Comparison of ENCODE assay signal across 8 cellular contexts in genomic region chr15:40279437-40280141, GRCh38. TPM values are rescaled to one million over a fixed set of nuclear protein-coding genes. Genes with fewer than 3 reads are reported as not detected.
DNase-seq lines count a peak whose midpoint lies in the region; ATAC-seq and TF ChIP-seq lines count a peak whose summit lies in the region.

No MANE protein-coding gene starts in this region.

- H3K27ac Mint-ChIP-seq in activated T-cell treated with anti-CD3 and anti-CD28 coated beads, Interleukin-2, amount 50 U/mL, for 72 hours, result no peak overlapping the region
- no peak overlapping the region for H3K27ac Mint-ChIP-seq in neural crest cell (ENCODE audit: unreplicated experiment)

- H3K4me1 Mint-ChIP-seq in activated T-cell treated with anti-CD3 and anti-CD28 coated beads, Interleukin-2, amount 50 U/mL, for 72 hours (ENCODE audit: low read depth), result peaks cover 3% of the 10 kb centered on the region
- peaks cover 15% of the 10 kb centered on the region for H3K4me1 Mint-ChIP-seq in neural crest cell

- H3F3A ChIP-seq in OCI-LY1 (ENCODE audit: insufficient read depth, low read length), result no peaks in the 10 kb centered on the region

- H3K4me3 Mint-ChIP-seq in activated T-cell treated with anti-CD3 and anti-CD28 coated beads, Interleukin-2, amount 50 U/mL, for 72 hours, result no peak overlapping the region
- peak overlapping the region; percentile 70 for H3K4me3 Mint-ChIP-seq in neural crest cell

- no peaks in the 10 kb centered on the region; the same call in 1 of the 2 replicates for H3K27me3 ChIP-seq in OCI-LY1 (ENCODE audit: insufficient read depth, low read length)

- no peak overlapping the region for H3K4me3 ChIP-seq in OCI-LY1 (ENCODE audit: low read depth, low read length, poor library complexity, severe bottlenecking)

- TF ChIP-seq CTCF in OCI-LY1 (IDR thresholded peaks at IDR 0.05; ENCODE audit: low read length), result peak; percentile 99
- peak; percentile 99 for TF ChIP-seq CTCF in neural crest cell (conservative IDR thresholded peaks at IDR 0.05)

- H3K36me3 Mint-ChIP-seq in activated T-cell treated with anti-CD3 and anti-CD28 coated beads, Interleukin-2, amount 50 U/mL, for 72 hours (ENCODE audit: insufficient read depth in 2 of 2), result no peaks in the 10 kb centered on the region
- H3K36me3 Mint-ChIP-seq in neural crest cell (ENCODE audit: low read depth), result no peaks in the 10 kb centered on the region

- DNase-seq in AG08396 (ENCODE audit: low spot score) (peak; percentile 90), GM19240 (ENCODE audit: insufficient read length, low spot score) (peak; percentile 69), fibroblast of peridontal ligament (ENCODE audit: extremely low read depth) (peak; percentile 41), neural crest cell (ENCODE audit: low read depth, low spot score) (peak; percentile 89), substantia nigra (lab: John Stamatoyannopoulos, UW) (peak in 43 of 49 donors; percentile 13 to 80 (median 50))
- peak; percentile 73 to 87 for DNase-seq in activated T-cell treated with anti-CD3 and anti-CD28 coated beads, Interleukin-2, amount 50 U/mL, for 72 hours

- H3K9me3 ChIP-seq in OCI-LY1 (ENCODE audit: low read length), result no peaks in the 10 kb centered on the region

- no peak overlapping the region for H2AFZ ChIP-seq in OCI-LY1 (ENCODE audit: low read length)

- H4K20me1 ChIP-seq in OCI-LY1 (ENCODE audit: insufficient read depth, low read length), result no peaks in the 10 kb centered on the region

- H3K9me3 Mint-ChIP-seq in activated T-cell treated with anti-CD3 and anti-CD28 coated beads, Interleukin-2, amount 50 U/mL, for 72 hours, result no peaks in the 10 kb centered on the region
- H3K9me3 Mint-ChIP-seq in neural crest cell, result no peaks in the 10 kb centered on the region

- peaks cover 52% of the 10 kb centered on the region for H3K27me3 Mint-ChIP-seq in activated T-cell treated with anti-CD3 and anti-CD28 coated beads, Interleukin-2, amount 50 U/mL, for 72 hours (ENCODE audit: low read depth)
- H3K27me3 Mint-ChIP-seq in neural crest cell (ENCODE audit: low read depth), result peaks cover 75% of the 10 kb centered on the region

- H3K27ac ChIP-seq in OCI-LY1 (ENCODE audit: low read depth, low read length, poor library complexity, severe bottlenecking) (no peak overlapping the region), substantia nigra (ENCODE audit: low read depth, low read length, poor library complexity, severe bottlenecking) (no peak overlapping the region)

- ATAC-seq in activated T-cell treated with anti-CD3 and anti-CD28 coated beads, Interleukin-2, amount 50 U/mL, for 72 hours (replicated peaks in 1 of 2), result peak; percentile 48 to 51
- no peak for ATAC-seq in HG02588 (IDR thresholded peaks at IDR 0.05; ENCODE audit: unreplicated experiment)

- H3K9me2 ChIP-seq in OCI-LY1 (ENCODE audit: low read depth, low read length), result no peaks in the 10 kb centered on the region

- no peak overlapping the region for H3K4me2 ChIP-seq in OCI-LY1 (ENCODE audit: low read length)

- H3K9ac ChIP-seq in OCI-LY1 (ENCODE audit: low read length), result no peak overlapping the region

- H3K79me2 ChIP-seq in OCI-LY1 (ENCODE audit: insufficient read depth, low read length), result no peaks in the 10 kb centered on the region

- peaks cover 14% of the 10 kb centered on the region for H3K4me1 ChIP-seq in OCI-LY1 (ENCODE audit: insufficient read depth, low read length, severe bottlenecking)

- no peaks in the 10 kb centered on the region for H3K36me3 ChIP-seq in OCI-LY1 (ENCODE audit: insufficient read depth, low read length)

RNA-seq across cellular contexts. Expression of gene ANKRD63, which starts 3.3 kb away (rescaled TPM):
- not detected for total RNA-seq in activated T-cell treated with anti-CD3 and anti-CD28 coated beads, Interleukin-2, amount 50 U/mL, for 72 hours
- not detected in 2 replicates for total RNA-seq in neural crest cell

RNA-seq across cellular contexts. Expression of gene PLCB2, which starts 28.1 kb away (rescaled TPM):
- total RNA-seq in activated T-cell treated with anti-CD3 and anti-CD28 coated beads, Interleukin-2, amount 50 U/mL, for 72 hours, result 10 to 100 TPM; 90.4 to 91.8 TPM
- 8.7 and 8.8 TPM in 2 replicates for total RNA-seq in neural crest cell

RNA-seq across cellular contexts. Expression of gene PAK6, which starts 40.7 kb away (rescaled TPM):
- 1 to 10 TPM in 1 of 2 donors, under 1 TPM in 1; 0.51 to 1.2 TPM for total RNA-seq in activated T-cell treated with anti-CD3 and anti-CD28 coated beads, Interleukin-2, amount 50 U/mL, for 72 hours
- 0.28 and 0.93 TPM in 2 replicates for total RNA-seq in neural crest cell

RNA-seq across cellular contexts. Expression of gene INAFM2, which starts 43.9 kb away (rescaled TPM):
- total RNA-seq in activated T-cell treated with anti-CD3 and anti-CD28 coated beads, Interleukin-2, amount 50 U/mL, for 72 hours, result 10 to 100 TPM in 1 of 2 donors, 1 to 10 TPM in 1; 7.1 to 10.2 TPM
- 22.8 and 27.5 TPM in 2 replicates for total RNA-seq in neural crest cell
